In genomic region chr5:176874198-176874780, GRCh38 we compare ENCODE assay signal across 15 cellular contexts. TPM values are rescaled to one million over a fixed set of nuclear protein-coding genes. Genes with fewer than 3 reads are reported as not detected.
DNase-seq lines count a peak whose midpoint lies in the region; ATAC-seq and TF ChIP-seq lines count a peak whose summit lies in the region.
"Had no signal": no experiment of that assay in that cellular context is flagged by ENCODE, and none has a peak within 500 bp of the region (broad histone marks: within the 10 kb centered on the region; RNA-seq: fewer than 3 reads in every experiment).

No MANE protein-coding gene starts in this region.

- no peaks in the 10 kb centered on the region for H3K36me3 ChIP-seq in brain microvascular endothelial cell (replicated peaks)
- H3K36me3 ChIP-seq: HAP-1 had no signal

- no peak overlapping the region for H3K4me3 Mint-ChIP-seq in activated CD4-positive, alpha-beta T cell treated with anti-CD3 and anti-CD28 coated beads, Interleukin-2, amount 10 ng/mL, durations not matched to agents 24 days and 14 days
- H3K4me3 Mint-ChIP-seq in natural killer cell treated with Interleukin-12 subunit alpha and Interleukin-12 subunit beta and Interleukin-15 and Interleukin-18, amount 100 ng/mL, for 72 hours: no peak overlapping the region
- no peak overlapping the region for H3K4me3 Mint-ChIP-seq in natural killer cell
- no peak overlapping the region for H3K4me3 Mint-ChIP-seq in glutamatergic neuron (ENCODE audit: unreplicated experiment)
- H3K4me3 Mint-ChIP-seq in stimulated activated naive B cell treated with anti-CD40 and anti-IgM and Interleukin-4, amounts not matched to agents 10 μg/mL and 1 μg/mL and 100 μg/mL, for 72 hours: peak overlapping the region in 1 of 2 donors; percentile 7
- H3K4me3 Mint-ChIP-seq: CD4-positive, CD25-positive, alpha-beta regulatory T cell had no signal

- peaks cover 4% of the 10 kb centered on the region for H3K36me3 Mint-ChIP-seq in activated CD4-positive, alpha-beta T cell treated with anti-CD3 and anti-CD28 coated beads, Interleukin-2, amount 10 ng/mL, durations not matched to agents 24 days and 14 days (ENCODE audit: low read depth)
- no peaks in the 10 kb centered on the region for H3K36me3 Mint-ChIP-seq in natural killer cell treated with Interleukin-12 subunit alpha and Interleukin-12 subunit beta and Interleukin-15 and Interleukin-18, amount 100 ng/mL, for 72 hours
- no peaks in the 10 kb centered on the region for H3K36me3 Mint-ChIP-seq in natural killer cell
- H3K36me3 Mint-ChIP-seq in glutamatergic neuron (ENCODE audit: unreplicated experiment): no peaks in the 10 kb centered on the region
- peaks cover 3 to 6% of the 10 kb centered on the region in 2 donors for H3K36me3 Mint-ChIP-seq in stimulated activated naive B cell treated with anti-CD40 and anti-IgM and Interleukin-4, amounts not matched to agents 10 μg/mL and 1 μg/mL and 100 μg/mL, for 72 hours
- H3K36me3 Mint-ChIP-seq: CD4-positive, CD25-positive, alpha-beta regulatory T cell had no signal

- in situ Hi-C loops in brain microvascular endothelial cell (cut with HindIII; ENCODE audit: low pct_ligation_motif_present, low sequenced_read_pairs): no loop called here

- H3K4me3 ChIP-seq in brain microvascular endothelial cell (ENCODE audit: low read depth, low read length): no peak overlapping the region
- H3K4me3 ChIP-seq: HAP-1 had no signal

- H3K27ac Mint-ChIP-seq in activated CD4-positive, alpha-beta T cell treated with anti-CD3 and anti-CD28 coated beads, Interleukin-2, amount 10 ng/mL, durations not matched to agents 24 days and 14 days: peak overlapping the region; percentile 76
- H3K27ac Mint-ChIP-seq in natural killer cell treated with Interleukin-12 subunit alpha and Interleukin-12 subunit beta and Interleukin-15 and Interleukin-18, amount 100 ng/mL, for 72 hours: peak overlapping the region; percentile 65 to 77
- H3K27ac Mint-ChIP-seq in natural killer cell (no peak overlapping the region), glutamatergic neuron (ENCODE audit: unreplicated experiment) (peak overlapping the region; percentile 94)
- peak overlapping the region; percentile 77 for H3K27ac Mint-ChIP-seq in stimulated activated naive B cell treated with anti-CD40 and anti-IgM and Interleukin-4, amounts not matched to agents 10 μg/mL and 1 μg/mL and 100 μg/mL, for 72 hours
- H3K27ac Mint-ChIP-seq: CD4-positive, CD25-positive, alpha-beta regulatory T cell had no signal

- no peak overlapping the region for H3K27ac ChIP-seq in brain microvascular endothelial cell
- H3K27ac ChIP-seq: 22Rv1, HL-60 had no signal

- ATAC-seq in natural killer cell treated with Interleukin-12 subunit alpha and Interleukin-12 subunit beta and Interleukin-15 and Interleukin-18, amount 100 ng/mL, for 72 hours: no peak
- no peak for ATAC-seq in natural killer cell
- no peak for ATAC-seq in stimulated activated naive B cell treated with anti-CD40 and anti-IgM and Interleukin-4, amounts not matched to agents 10 μg/mL and 1 μg/mL and 100 μg/mL, for 72 hours (replicated peaks)

- H3K27me3 Mint-ChIP-seq in activated CD4-positive, alpha-beta T cell treated with anti-CD3 and anti-CD28 coated beads, Interleukin-2, amount 10 ng/mL, durations not matched to agents 24 days and 14 days: peaks cover 17% of the 10 kb centered on the region
- H3K27me3 Mint-ChIP-seq in natural killer cell treated with Interleukin-12 subunit alpha and Interleukin-12 subunit beta and Interleukin-15 and Interleukin-18, amount 100 ng/mL, for 72 hours: peaks cover 8 to 14% of the 10 kb centered on the region in 2 donors
- H3K27me3 Mint-ChIP-seq in natural killer cell (ENCODE audit: low read depth in 2 of 2) (peaks cover 9 to 13% of the 10 kb centered on the region in 2 donors), glutamatergic neuron (ENCODE audit: unreplicated experiment) (peaks cover 32% of the 10 kb centered on the region)
- H3K27me3 Mint-ChIP-seq in stimulated activated naive B cell treated with anti-CD40 and anti-IgM and Interleukin-4, amounts not matched to agents 10 μg/mL and 1 μg/mL and 100 μg/mL, for 72 hours: peaks cover 37 to 50% of the 10 kb centered on the region in 2 donors

- peaks cover 37% of the 10 kb centered on the region for H3K27me3 ChIP-seq in brain microvascular endothelial cell (replicated peaks)

- TF ChIP-seq CTCF in natural killer cell (IDR thresholded peaks at IDR 0.05) (no peak), glutamatergic neuron (IDR thresholded peaks at IDR 0.05; ENCODE audit: partially characterized antibody, unreplicated experiment) (no peak), brain microvascular endothelial cell (IDR thresholded peaks at IDR 0.05; ENCODE audit: low read depth, low read length, missing control alignments) (no peak)

- DNase-seq in activated CD4-positive, alpha-beta T cell treated with anti-CD3 and anti-CD28 coated beads, Interleukin-2, amount 10 ng/mL, durations not matched to agents 24 days and 14 days: no peak
- DNase-seq in activated CD4-positive, alpha-beta T cell treated with anti-CD3 and anti-CD28 coated beads, Interleukin-2, amount 50 U/mL, for 48 hours: no peak
- no peak for DNase-seq in natural killer cell treated with Interleukin-12 subunit alpha and Interleukin-12 subunit beta and Interleukin-15 and Interleukin-18, amount 100 ng/mL, for 72 hours (ENCODE audit: low spot score)
- DNase-seq in natural killer cell: no peak
- DNase-seq in glutamatergic neuron: no peak
- no peak for DNase-seq in stimulated activated naive B cell treated with anti-CD40 and anti-IgM and Interleukin-4, amounts not matched to agents 10 μg/mL and 1 μg/mL and 100 μg/mL, for 72 hours
- no peak for DNase-seq in brain microvascular endothelial cell
- DNase-seq in NCI-H510A treated with DMSO at 0.1 percent for 48 hours (lab: John Stamatoyannopoulos, UW): no peak
- DNase-seq: CD4-positive, CD25-positive, alpha-beta regulatory T cell; DMS53; GF-D8; GOT3 had no signal

- H3K4me1 Mint-ChIP-seq in activated CD4-positive, alpha-beta T cell treated with anti-CD3 and anti-CD28 coated beads, Interleukin-2, amount 10 ng/mL, durations not matched to agents 24 days and 14 days: peaks cover 5% of the 10 kb centered on the region
- peaks cover 22 to 27% of the 10 kb centered on the region in 2 donors for H3K4me1 Mint-ChIP-seq in natural killer cell treated with Interleukin-12 subunit alpha and Interleukin-12 subunit beta and Interleukin-15 and Interleukin-18, amount 100 ng/mL, for 72 hours (ENCODE audit: low read depth in 2 of 2)
- H3K4me1 Mint-ChIP-seq in natural killer cell: peaks cover 20 to 38% of the 10 kb centered on the region in 2 donors
- peaks cover 22% of the 10 kb centered on the region for H3K4me1 Mint-ChIP-seq in glutamatergic neuron (ENCODE audit: low read depth, unreplicated experiment)
- peaks cover 0 to 15% of the 10 kb centered on the region in 2 donors for H3K4me1 Mint-ChIP-seq in stimulated activated naive B cell treated with anti-CD40 and anti-IgM and Interleukin-4, amounts not matched to agents 10 μg/mL and 1 μg/mL and 100 μg/mL, for 72 hours

- no peaks in the 10 kb centered on the region for H3K9me3 Mint-ChIP-seq in activated CD4-positive, alpha-beta T cell treated with anti-CD3 and anti-CD28 coated beads, Interleukin-2, amount 10 ng/mL, durations not matched to agents 24 days and 14 days
- H3K9me3 Mint-ChIP-seq in natural killer cell treated with Interleukin-12 subunit alpha and Interleukin-12 subunit beta and Interleukin-15 and Interleukin-18, amount 100 ng/mL, for 72 hours: no peaks in the 10 kb centered on the region
- H3K9me3 Mint-ChIP-seq in natural killer cell (peaks cover 0 to 6% of the 10 kb centered on the region in 2 donors), glutamatergic neuron (ENCODE audit: unreplicated experiment) (peaks cover 22% of the 10 kb centered on the region)
- H3K9me3 Mint-ChIP-seq in stimulated activated naive B cell treated with anti-CD40 and anti-IgM and Interleukin-4, amounts not matched to agents 10 μg/mL and 1 μg/mL and 100 μg/mL, for 72 hours: peaks cover 6 to 8% of the 10 kb centered on the region in 2 donors

- intact Hi-C loops in activated CD4-positive, alpha-beta T cell treated with anti-CD3 and anti-CD28 coated beads, Interleukin-2, amount 10 ng/mL, durations not matched to agents 24 days and 14 days (cut with micrococcal nuclease): no loop called here
- intact Hi-C loops in natural killer cell (cut with micrococcal nuclease): no loop called here

RNA-seq across cellular contexts. Expression of gene HK3, which starts 24.9 kb away (rescaled TPM):
- 0.21 and 0.85 TPM in 2 replicates for total RNA-seq in activated CD4-positive, alpha-beta T cell treated with anti-CD3 and anti-CD28 coated beads, Interleukin-2, amount 10 ng/mL, durations not matched to agents 24 days and 14 days
- total RNA-seq in natural killer cell treated with Interleukin-12 subunit alpha and Interleukin-12 subunit beta and Interleukin-15 and Interleukin-18, amount 100 ng/mL, for 72 hours: 10 to 100 TPM in 1 of 2 donors, under 1 TPM in 1; 0.36 to 13.3 TPM
- total RNA-seq in natural killer cell (10 to 100 TPM in 2 of 3 donors, 1 to 10 TPM in 1; 6.6 to 56.1 (median 26.2) TPM), glutamatergic neuron (ENCODE audit: unreplicated experiment) (not detected)

Comparison
In these comparisons a context has a peak if more than half of its experiments do, and no peak if none do; other contexts are left out.
1. H3K27ac Mint-ChIP-seq: peak in activated CD4-positive, alpha-beta T cell treated with anti-CD3 and anti-CD28 coated beads, Interleukin-2, amount 10 ng/mL, durations not matched to agents 24 days and 14 days (single experiment), natural killer cell treated with Interleukin-12 subunit alpha and Interleukin-12 subunit beta and Interleukin-15 and Interleukin-18, amount 100 ng/mL, for 72 hours (2 of 2), glutamatergic neuron (single experiment) and stimulated activated naive B cell treated with anti-CD40 and anti-IgM and Interleukin-4, amounts not matched to agents 10 μg/mL and 1 μg/mL and 100 μg/mL, for 72 hours (single experiment); none in natural killer cell (0 of 2).